23 cellular contexts compared by ENCODE assay signal in the genomic region with DNA sequence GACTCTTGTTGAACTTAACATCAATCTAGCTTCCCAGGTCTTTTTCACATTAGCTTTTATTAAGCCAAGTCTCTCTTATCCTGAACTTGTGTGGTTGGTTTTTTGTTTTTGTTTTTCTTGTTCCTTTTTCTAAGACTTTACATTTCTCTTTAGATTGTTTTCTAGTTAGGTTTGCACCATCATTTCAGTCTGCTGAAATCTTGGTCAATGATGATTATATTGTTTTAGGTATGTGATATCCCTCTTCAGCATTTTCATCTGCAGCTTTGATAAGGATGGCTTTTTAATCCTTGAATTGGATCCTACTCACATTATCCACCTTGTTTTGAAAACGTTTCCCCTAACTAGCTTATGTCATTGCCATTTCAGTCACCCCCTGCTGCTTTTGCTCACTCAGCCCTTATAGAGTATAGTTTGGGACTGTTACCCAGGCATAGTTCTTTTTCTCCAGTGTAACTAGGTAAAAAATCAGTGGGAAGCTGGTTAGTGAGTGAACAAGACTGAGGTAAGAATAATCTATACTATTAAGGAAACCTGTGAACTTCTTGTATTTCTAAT. TPM values are rescaled to one million over a fixed set of nuclear protein-coding genes. Genes with fewer than 3 reads are reported as not detected.
A peak's percentile ranks its signal among the peaks of the same experiment; 100 is the strongest.
DNase-seq lines count a peak whose midpoint lies in the region; ATAC-seq and TF ChIP-seq lines count a peak whose summit lies in the region.
"Had no signal": no experiment of that assay in that cellular context is flagged by ENCODE, and none has a peak within 500 bp of the region (broad histone marks: within the 10 kb centered on the region; RNA-seq: fewer than 3 reads in every experiment).

No MANE protein-coding gene starts in this region.

- no peak for DNase-seq in activated naive CD4-positive, alpha-beta T cell treated with anti-CD3 and anti-CD28 coated beads, Interleukin-2, amount 10 ng/mL, durations not matched to agents 7 days and 5 days
- no peak for DNase-seq in activated naive CD4-positive, alpha-beta T cell (lab: John Stamatoyannopoulos, UW)
- no peak for DNase-seq in CD8-positive, alpha-beta T cell
- no peak for DNase-seq in activated CD8-positive, alpha-beta T cell treated with anti-CD3 and anti-CD28 coated beads, Interleukin-2, amount 10 ng/mL, durations not matched to agents 7 days and 5 days
- no peak for DNase-seq in naive thymus-derived CD8-positive, alpha-beta T cell
- no peak for DNase-seq in stimulated activated CD4-positive, alpha-beta T cell treated with anti-CD3 and anti-CD28 coated beads, Interleukin-15, amount 100 ng/mL, for 24 hours
- DNase-seq in colonic mucosa, result no peak
- no peak for DNase-seq in stimulated activated naive CD8-positive, alpha-beta T cell treated with anti-CD3 and anti-CD28 coated beads, Interleukin-15, amount 100 ng/mL, for 72 hours
- DNase-seq: activated CD4-positive, alpha-beta T cell treated with anti-CD3 and anti-CD28 coated beads, Interleukin-2, amount 50 U/mL, for 48 hours; GDM1; H9; left lung; midbrain; NCI-H1417 treated with DMSO at 0.1 percent for 48 hours; NCI-H2171; NCI-H524; Peyer's patch; stimulated activated CD4-positive, alpha-beta T cell treated with anti-CD3 and anti-CD28 coated beads, Interleukin-1b, Interleukin-23, amount 100 ng/mL, for 48 hours had no signal

- peaks cover 13% of the 10 kb centered on the region for H3K4me1 Mint-ChIP-seq in activated naive CD4-positive, alpha-beta T cell treated with anti-CD3 and anti-CD28 coated beads, Interleukin-2, amount 10 ng/mL, durations not matched to agents 7 days and 5 days
- H3K4me1 Mint-ChIP-seq in CD8-positive, alpha-beta T cell (ENCODE audit: low read depth), result peaks cover 34% of the 10 kb centered on the region
- peaks cover 16% of the 10 kb centered on the region for H3K4me1 Mint-ChIP-seq in activated CD8-positive, alpha-beta T cell treated with anti-CD3 and anti-CD28 coated beads, Interleukin-2, amount 10 ng/mL, durations not matched to agents 7 days and 5 days (ENCODE audit: low read depth)
- peaks cover 20 to 46% (median 41%) of the 10 kb centered on the region in 4 donors for H3K4me1 Mint-ChIP-seq in naive thymus-derived CD8-positive, alpha-beta T cell
- peaks cover 38% of the 10 kb centered on the region for H3K4me1 Mint-ChIP-seq in stimulated activated naive CD8-positive, alpha-beta T cell treated with anti-CD3 and anti-CD28 coated beads, Interleukin-15, amount 100 ng/mL, for 72 hours
- H3K4me1 Mint-ChIP-seq: H9 had no signal

- peak overlapping the region; percentile 6 for H3K27ac Mint-ChIP-seq in activated naive CD4-positive, alpha-beta T cell treated with anti-CD3 and anti-CD28 coated beads, Interleukin-2, amount 10 ng/mL, durations not matched to agents 7 days and 5 days
- peak overlapping the region; percentile 58 for H3K27ac Mint-ChIP-seq in CD8-positive, alpha-beta T cell
- H3K27ac Mint-ChIP-seq in activated CD8-positive, alpha-beta T cell treated with anti-CD3 and anti-CD28 coated beads, Interleukin-2, amount 10 ng/mL, durations not matched to agents 7 days and 5 days, result peak overlapping the region; percentile 31
- peak overlapping the region; percentile 38 to 92 (median 72) for H3K27ac Mint-ChIP-seq in naive thymus-derived CD8-positive, alpha-beta T cell
- H3K27ac Mint-ChIP-seq in stimulated activated naive CD8-positive, alpha-beta T cell treated with anti-CD3 and anti-CD28 coated beads, Interleukin-15, amount 100 ng/mL, for 72 hours, result peak overlapping the region in 1 of 2 donors; percentile 39
- H3K27ac Mint-ChIP-seq: H9; stimulated activated memory B cell treated with anti-CD40 and anti-IgM and Interleukin-4, amounts not matched to agents 10 μg/mL and 1 μg/mL and 100 μg/mL, for 72 hours had no signal

- H3K9ac ChIP-seq in colonic mucosa (ENCODE audit: low read depth in 2 of 2, low read length in 2 of 2), result no peak overlapping the region

- no peak overlapping the region for H3K4me3 Mint-ChIP-seq in activated naive CD4-positive, alpha-beta T cell treated with anti-CD3 and anti-CD28 coated beads, Interleukin-2, amount 10 ng/mL, durations not matched to agents 7 days and 5 days
- no peak overlapping the region for H3K4me3 Mint-ChIP-seq in CD8-positive, alpha-beta T cell
- no peak overlapping the region for H3K4me3 Mint-ChIP-seq in activated CD8-positive, alpha-beta T cell treated with anti-CD3 and anti-CD28 coated beads, Interleukin-2, amount 10 ng/mL, durations not matched to agents 7 days and 5 days
- peak overlapping the region in 5 of 10 donors; percentile 0 to 25 (median 14) for H3K4me3 Mint-ChIP-seq in naive thymus-derived CD8-positive, alpha-beta T cell
- no peak overlapping the region for H3K4me3 Mint-ChIP-seq in stimulated activated naive CD8-positive, alpha-beta T cell treated with anti-CD3 and anti-CD28 coated beads, Interleukin-15, amount 100 ng/mL, for 72 hours
- H3K4me3 Mint-ChIP-seq: H9; stimulated activated memory B cell treated with anti-CD40 and anti-IgM and Interleukin-4, amounts not matched to agents 10 μg/mL and 1 μg/mL and 100 μg/mL, for 72 hours had no signal

- peaks cover 56% of the 10 kb centered on the region for H3K36me3 Mint-ChIP-seq in activated naive CD4-positive, alpha-beta T cell treated with anti-CD3 and anti-CD28 coated beads, Interleukin-2, amount 10 ng/mL, durations not matched to agents 7 days and 5 days
- H3K36me3 Mint-ChIP-seq in CD8-positive, alpha-beta T cell, result peaks cover 76% of the 10 kb centered on the region
- H3K36me3 Mint-ChIP-seq in activated CD8-positive, alpha-beta T cell treated with anti-CD3 and anti-CD28 coated beads, Interleukin-2, amount 10 ng/mL, durations not matched to agents 7 days and 5 days (ENCODE audit: low read depth), result peaks cover 66% of the 10 kb centered on the region
- H3K36me3 Mint-ChIP-seq in naive thymus-derived CD8-positive, alpha-beta T cell, result peaks cover 13 to 81% (median 18%) of the 10 kb centered on the region in 3 donors

- no peaks in the 10 kb centered on the region for H3K9me3 Mint-ChIP-seq in activated naive CD4-positive, alpha-beta T cell treated with anti-CD3 and anti-CD28 coated beads, Interleukin-2, amount 10 ng/mL, durations not matched to agents 7 days and 5 days
- H3K9me3 Mint-ChIP-seq in CD8-positive, alpha-beta T cell, result no peaks in the 10 kb centered on the region
- H3K9me3 Mint-ChIP-seq in activated CD8-positive, alpha-beta T cell treated with anti-CD3 and anti-CD28 coated beads, Interleukin-2, amount 10 ng/mL, durations not matched to agents 7 days and 5 days (ENCODE audit: insufficient read depth), result no peaks in the 10 kb centered on the region
- no peaks in the 10 kb centered on the region for H3K9me3 Mint-ChIP-seq in naive thymus-derived CD8-positive, alpha-beta T cell
- no peaks in the 10 kb centered on the region for H3K9me3 Mint-ChIP-seq in stimulated activated naive CD8-positive, alpha-beta T cell treated with anti-CD3 and anti-CD28 coated beads, Interleukin-15, amount 100 ng/mL, for 72 hours
- H3K9me3 Mint-ChIP-seq: stimulated activated memory B cell treated with anti-CD40 and anti-IgM and Interleukin-4, amounts not matched to agents 10 μg/mL and 1 μg/mL and 100 μg/mL, for 72 hours had no signal

- H3K27me3 Mint-ChIP-seq in activated naive CD4-positive, alpha-beta T cell treated with anti-CD3 and anti-CD28 coated beads, Interleukin-2, amount 10 ng/mL, durations not matched to agents 7 days and 5 days, result no peaks in the 10 kb centered on the region
- H3K27me3 Mint-ChIP-seq in CD8-positive, alpha-beta T cell (ENCODE audit: low read depth), result no peaks in the 10 kb centered on the region
- no peaks in the 10 kb centered on the region for H3K27me3 Mint-ChIP-seq in activated CD8-positive, alpha-beta T cell treated with anti-CD3 and anti-CD28 coated beads, Interleukin-2, amount 10 ng/mL, durations not matched to agents 7 days and 5 days (ENCODE audit: low read depth)
- H3K27me3 Mint-ChIP-seq in naive thymus-derived CD8-positive, alpha-beta T cell, result no peaks in the 10 kb centered on the region
- no peaks in the 10 kb centered on the region for H3K27me3 Mint-ChIP-seq in stimulated activated naive CD8-positive, alpha-beta T cell treated with anti-CD3 and anti-CD28 coated beads, Interleukin-15, amount 100 ng/mL, for 72 hours
- H3K27me3 Mint-ChIP-seq: stimulated activated memory B cell treated with anti-CD40 and anti-IgM and Interleukin-4, amounts not matched to agents 10 μg/mL and 1 μg/mL and 100 μg/mL, for 72 hours had no signal

- no peak for ATAC-seq in CD8-positive, alpha-beta T cell
- no peak for ATAC-seq in activated CD8-positive, alpha-beta T cell treated with anti-CD3 and anti-CD28 coated beads, Interleukin-2, amount 10 ng/mL, durations not matched to agents 7 days and 5 days
- no peak for ATAC-seq in naive thymus-derived CD8-positive, alpha-beta T cell
- ATAC-seq in stimulated activated naive CD8-positive, alpha-beta T cell treated with anti-CD3 and anti-CD28 coated beads, Interleukin-15, amount 100 ng/mL, for 72 hours, result no peak
- ATAC-seq: left lung; stimulated activated memory B cell treated with anti-CD40 and anti-IgM and Interleukin-4, amounts not matched to agents 10 μg/mL and 1 μg/mL and 100 μg/mL, for 72 hours had no signal

- H3K27me3 ChIP-seq in CD8-positive, alpha-beta T cell (ENCODE audit: insufficient read depth, low read length), result no peaks in the 10 kb centered on the region
- H3K27me3 ChIP-seq in colonic mucosa, result no peaks in the 10 kb centered on the region
- H3K27me3 ChIP-seq: left lung, Peyer's patch, vagina had no signal

- no peak overlapping the region for H3K4me3 ChIP-seq in CD8-positive, alpha-beta T cell (ENCODE audit: low read depth, low read length)
- no peak overlapping the region for H3K4me3 ChIP-seq in colonic mucosa
- H3K4me3 ChIP-seq: left lung, Peyer's patch, SK-N-MC, vagina had no signal

- H3K36me3 ChIP-seq in CD8-positive, alpha-beta T cell (ENCODE audit: insufficient read depth, low read length), result peaks cover 19% of the 10 kb centered on the region
- H3K36me3 ChIP-seq in colonic mucosa, result peaks cover 26% of the 10 kb centered on the region

- no peak for TF ChIP-seq CTCF in CD8-positive, alpha-beta T cell (IDR thresholded peaks at IDR 0.05)
- no peak for TF ChIP-seq CTCF in colonic mucosa (IDR thresholded peaks at IDR 0.05)

- no peaks in the 10 kb centered on the region for H3K9me3 ChIP-seq in CD8-positive, alpha-beta T cell (ENCODE audit: low read length)
- H3K9me3 ChIP-seq in colonic mucosa, result no peaks in the 10 kb centered on the region
- H3K9me3 ChIP-seq: left lung, Peyer's patch, vagina had no signal

- H3K4me1 ChIP-seq in CD8-positive, alpha-beta T cell (ENCODE audit: insufficient read depth, low read length), result peaks cover 18% of the 10 kb centered on the region
- no peaks in the 10 kb centered on the region for H3K4me1 ChIP-seq in colonic mucosa
- H3K4me1 ChIP-seq: left lung, Peyer's patch, vagina had no signal

- no peak overlapping the region for H3K27ac ChIP-seq in CD8-positive, alpha-beta T cell (ENCODE audit: low read depth, low read length)
- no peak overlapping the region for H3K27ac ChIP-seq in colonic mucosa
- H3K27ac ChIP-seq: C4-2B, epithelial cell of prostate, left lung, Peyer's patch, vagina had no signal

- intact Hi-C loops in CD8-positive, alpha-beta T cell (cut with DNase I, micrococcal nuclease), result no loop called here
- intact Hi-C loops in colonic mucosa (cut with DNase I), result no loop called here

- POLR2A ChIA-PET in CD8-positive, alpha-beta T cell (lab: Charles Lee), result interaction anchor here (0.9 to 3.0 kb wide), 4 partner anchors 18 to 28 kb away, joined by 3 to 11 read pairs (median 4); a partner anchor contains a TSS
- POLR2A ChIA-PET in activated CD8-positive, alpha-beta T cell treated with anti-CD3 and anti-CD28 coated beads, Interleukin-2, amount 10 ng/mL, durations not matched to agents 7 days and 5 days (lab: Charles Lee), result interaction anchor here (1.4 kb wide), 1 partner anchor 22 kb away, joined by 5 read pairs; a partner anchor contains a TSS
- POLR2A ChIA-PET in naive thymus-derived CD8-positive, alpha-beta T cell (lab: Charles Lee), result interaction anchor here (0.9 to 3.5 kb wide), 3 partner anchors 10 to 97 kb away, joined by 3 to 16 read pairs (median 3); a partner anchor contains a TSS

- CTCF ChIA-PET in activated naive CD4-positive, alpha-beta T cell treated with anti-CD3 and anti-CD28 coated beads, Interleukin-2, amount 10 ng/mL, durations not matched to agents 7 days and 5 days (lab: Charles Lee), result interaction anchor here (0.8 to 1.3 kb wide), 4 partner anchors 13 to 176 kb away, joined by 3 to 4 read pairs (median 3); no protein-coding TSS in a partner anchor
- CTCF ChIA-PET in CD8-positive, alpha-beta T cell (lab: Charles Lee), result interaction anchor here (0.6 to 1.9 kb wide), 6 partner anchors 9 to 176 kb away, joined by 3 to 7 read pairs (median 5); a partner anchor contains a TSS
- CTCF ChIA-PET in activated CD8-positive, alpha-beta T cell treated with anti-CD3 and anti-CD28 coated beads, Interleukin-2, amount 10 ng/mL, durations not matched to agents 7 days and 5 days (lab: Charles Lee), result interaction anchor here (0.6 to 3.0 kb wide), 8 partner anchors 9 to 231 kb away, joined by 3 to 11 read pairs (median 4); a partner anchor contains a TSS

RNA-seq across cellular contexts. Expression of a gene that starts 22.0 kb away (rescaled TPM):
- 10 to 100 TPM; 77.3 to 78.8 TPM for total RNA-seq in CD8-positive, alpha-beta T cell
- total RNA-seq in activated CD8-positive, alpha-beta T cell treated with anti-CD3 and anti-CD28 coated beads, Interleukin-2, amount 10 ng/mL, durations not matched to agents 7 days and 5 days, result 10 to 100 TPM; 58.2 to 58.4 TPM
- total RNA-seq in naive thymus-derived CD8-positive, alpha-beta T cell, result 100 to 1,000 TPM; 103 to 113 TPM
- polyA plus RNA-seq in naive thymus-derived CD8-positive, alpha-beta T cell, result 10 to 100 TPM in 2 of 3 donors, 1 to 10 TPM in 1; 6.5 to 23.0 (median 14.0) TPM
- total RNA-seq in colonic mucosa, result 10 to 100 TPM; 36.1 to 41.7 TPM
